In genomic region chr1:229803601-229804217, GRCh38 we compare ENCODE assay signal across 23 cellular contexts.
DNase-seq lines count a peak whose midpoint lies in the region; ATAC-seq, FAIRE-seq and TF ChIP-seq lines count a peak whose summit lies in the region.
"Had no signal": no experiment of that assay in that cellular context is flagged by ENCODE, and none has a peak within 500 bp of the region (broad histone marks: within the 10 kb centered on the region; RNA-seq: fewer than 3 reads in every experiment).

No MANE protein-coding gene starts in this region.

- no peak overlapping the region for H3K27ac Mint-ChIP-seq in activated CD4-positive, alpha-beta memory T cell treated with anti-CD3 and anti-CD28 coated beads for 36 hours
- H3K27ac Mint-ChIP-seq: activated naive CD4-positive, alpha-beta T cell treated with anti-CD3 and anti-CD28 coated beads for 36 hours; activated T-cell treated with anti-CD3 and anti-CD28 coated beads, Interleukin-2, amount 50 U/mL, for 24 hours; B cell had no signal

- H3K9ac ChIP-seq in PC-3 (ENCODE audit: low read length): no peak overlapping the region

- no peaks in the 10 kb centered on the region for H3K36me3 Mint-ChIP-seq in activated CD4-positive, alpha-beta memory T cell treated with anti-CD3 and anti-CD28 coated beads for 36 hours

- H3K4me3 Mint-ChIP-seq in activated CD4-positive, alpha-beta memory T cell treated with anti-CD3 and anti-CD28 coated beads for 36 hours: no peak overlapping the region
- H3K4me3 Mint-ChIP-seq: activated naive CD4-positive, alpha-beta T cell treated with anti-CD3 and anti-CD28 coated beads for 36 hours; activated T-cell treated with anti-CD3 and anti-CD28 coated beads, Interleukin-2, amount 50 U/mL, for 24 hours; B cell; stimulated activated naive CD8-positive, alpha-beta T cell treated with anti-CD3 and anti-CD28 coated beads, Interleukin-15, amount 100 ng/mL, for 72 hours had no signal

- no peaks in the 10 kb centered on the region for H3K9me2 ChIP-seq in PC-3 (replicated peaks; ENCODE audit: low read length)

- TF ChIP-seq CTCF in PC-3 (conservative IDR thresholded peaks at IDR 0.05; ENCODE audit: low read depth, low read length) (no peak), kidney epithelial cell (IDR thresholded peaks at IDR 0.05; ENCODE audit: insufficient read depth, low read length, poor library complexity, severe bottlenecking) (no peak)

- no peak overlapping the region for H2AFZ ChIP-seq in PC-3 (ENCODE audit: low read length)

- ATAC-seq in PC-3: no peak
- no peak for ATAC-seq in GM19395 (IDR thresholded peaks at IDR 0.05; ENCODE audit: unreplicated experiment)
- ATAC-seq: activated CD4-positive, CD25-positive, alpha-beta regulatory T cell treated with anti-CD3 and anti-CD28 coated beads, Interleukin-2, amount 50 U/mL, for 24 hours; HepG2; psoas muscle; stimulated activated naive CD8-positive, alpha-beta T cell treated with anti-CD3 and anti-CD28 coated beads, Interleukin-15, amount 100 ng/mL, for 72 hours had no signal

- intact Hi-C loops in PC-3 (cut with micrococcal nuclease): no loop called here
- intact Hi-C loops in activated CD4-positive, alpha-beta memory T cell treated with anti-CD3 and anti-CD28 coated beads for 36 hours (cut with micrococcal nuclease): no loop called here

- no peaks in the 10 kb centered on the region for H3F3A ChIP-seq in PC-3 (ENCODE audit: low read length, unreplicated experiment)

- H3K4me1 ChIP-seq in PC-3 (ENCODE audit: insufficient read depth, low read length) (no peaks in the 10 kb centered on the region; the same call in 1 of the 2 replicates), small intestine (ENCODE audit: control insufficient read depth in 2 of 2, insufficient read depth in 1 of 2, low read depth in 1 of 2, low read length in 1 of 2) (no peaks in the 10 kb centered on the region)
- H3K4me1 ChIP-seq: psoas muscle, vagina had no signal

- no peaks in the 10 kb centered on the region for H3K4me1 Mint-ChIP-seq in activated CD4-positive, alpha-beta memory T cell treated with anti-CD3 and anti-CD28 coated beads for 36 hours (ENCODE audit: low read depth)
- H3K4me1 Mint-ChIP-seq: B cell; stimulated activated naive CD8-positive, alpha-beta T cell treated with anti-CD3 and anti-CD28 coated beads, Interleukin-15, amount 100 ng/mL, for 72 hours had no signal

- DNase-seq in NCI-H146 (lab: John Stamatoyannopoulos, UW) (peak; percentile 40), NCI-H146 treated with DMSO at 0.1 percent for 48 hours (lab: John Stamatoyannopoulos, UW; ENCODE audit: unreplicated experiment) (no peak), PC-3 (peak; percentile 68), kidney epithelial cell (ENCODE audit: low read depth) (peak; percentile 18), small intestine (peak; percentile 36), COR-L47 (lab: John Stamatoyannopoulos, UW) (no peak)
- no peak for DNase-seq in activated CD4-positive, alpha-beta memory T cell treated with anti-CD3 and anti-CD28 coated beads for 36 hours
- DNase-seq: activated naive CD4-positive, alpha-beta T cell treated with anti-CD3 and anti-CD28 coated beads for 36 hours; activated T-cell treated with anti-CD3 and anti-CD28 coated beads, Interleukin-2, amount 50 U/mL, for 24 hours; central memory CD4-positive, alpha-beta T cell; foreskin melanocyte; NCI-H187; NCI-H446 treated with DMSO at 0.1 percent for 48 hours; psoas muscle; stimulated activated CD4-positive, alpha-beta T cell treated with anti-CD3 and anti-CD28 coated beads, Interleukin-4, amount 100 ng/mL, for 24 hours; stimulated activated naive CD8-positive, alpha-beta T cell treated with anti-CD3 and anti-CD28 coated beads, Interleukin-15, amount 100 ng/mL, for 72 hours; T1000 had no signal

- H3K9me3 Mint-ChIP-seq in activated CD4-positive, alpha-beta memory T cell treated with anti-CD3 and anti-CD28 coated beads for 36 hours: peaks cover 16% of the 10 kb centered on the region

- H3K27me3 ChIP-seq in PC-3 (ENCODE audit: low read length): peaks cover 24% of the 10 kb centered on the region
- H3K27me3 ChIP-seq in kidney epithelial cell (ENCODE audit: control insufficient read depth, insufficient read depth, low read length): no peaks in the 10 kb centered on the region
- H3K27me3 ChIP-seq in small intestine (ENCODE audit: control insufficient read depth in 2 of 2, insufficient read depth in 2 of 2, low read length in 2 of 2): peaks cover 0 to 2% of the 10 kb centered on the region in 2 donors
- H3K27me3 ChIP-seq: vagina had no signal

- H3K9me3 ChIP-seq in PC-3 (ENCODE audit: low read length) (peaks cover 16% of the 10 kb centered on the region), small intestine (ENCODE audit: control insufficient read depth, low read depth) (no peaks in the 10 kb centered on the region)

- CTCF ChIA-PET in PC-3 (lab: Charles Lee): interaction anchor here (0.7 kb wide), 1 partner anchor 87 kb away, joined by 3 read pairs; no protein-coding TSS in a partner anchor
- CTCF ChIA-PET in activated CD4-positive, alpha-beta memory T cell treated with anti-CD3 and anti-CD28 coated beads for 36 hours (lab: Charles Lee): no interaction called here

- 56 to 72% (median 57%) methylated on average over 4 of the region's 4 CpGs for WGBS in small intestine, 3 donors

- H3K4me2 ChIP-seq in PC-3 (ENCODE audit: low read length): no peak overlapping the region
- H3K4me2 ChIP-seq: smooth muscle cell had no signal

- peaks cover 8% of the 10 kb centered on the region for H3K27me3 Mint-ChIP-seq in activated CD4-positive, alpha-beta memory T cell treated with anti-CD3 and anti-CD28 coated beads for 36 hours
- H3K27me3 Mint-ChIP-seq: B cell had no signal

- no peaks in the 10 kb centered on the region for H4K20me1 ChIP-seq in PC-3 (ENCODE audit: low read length)

- no peak overlapping the region for H3K4me3 ChIP-seq in PC-3 (ENCODE audit: low read length)
- no peak overlapping the region for H3K4me3 ChIP-seq in kidney epithelial cell (ENCODE audit: low read depth, low read length)
- no peak overlapping the region for H3K4me3 ChIP-seq in small intestine (ENCODE audit: low read depth in 1 of 2, low read length in 2 of 2)
- H3K4me3 ChIP-seq: psoas muscle, smooth muscle cell, vagina had no signal

- H3K79me2 ChIP-seq in PC-3 (ENCODE audit: low read length): no peaks in the 10 kb centered on the region

- H3K27ac ChIP-seq in PC-3 (ENCODE audit: low read length) (no peak overlapping the region), small intestine (ENCODE audit: low read depth in 1 of 2, low read length in 1 of 2) (no peak overlapping the region)
- H3K27ac ChIP-seq: psoas muscle, vagina had no signal

- no TSS peak for BruUV-seq in PC-3 (replicated peaks; lab: Mats Ljungman, UMichigan)

- POLR2A ChIA-PET in PC-3 (lab: Charles Lee; ENCODE audit: unreplicated experiment): no interaction called here
- POLR2A ChIA-PET in activated CD4-positive, alpha-beta memory T cell treated with anti-CD3 and anti-CD28 coated beads for 36 hours (lab: Charles Lee): interaction anchor here (0.6 kb wide), 1 partner anchor 1729 kb away, joined by 3 read pairs; no protein-coding TSS in a partner anchor

- FAIRE-seq in small intestine (lab: Jason Lieb, UNC): no peak
- FAIRE-seq: HepG2 had no signal

- H3K36me3 ChIP-seq in PC-3 (ENCODE audit: low read depth, low read length) (no peaks in the 10 kb centered on the region), kidney epithelial cell (ENCODE audit: control insufficient read depth, insufficient read depth, low read length) (no peaks in the 10 kb centered on the region), small intestine (ENCODE audit: control insufficient read depth in 2 of 2, insufficient read depth in 2 of 2, low read length in 2 of 2) (no peaks in the 10 kb centered on the region)
- H3K36me3 ChIP-seq: vagina had no signal

Comparison
In these comparisons a context has a peak if more than half of its experiments do, and no peak if none do; other contexts are left out.
1. DNase-seq: peak in NCI-H146 (single experiment), PC-3 (single experiment), kidney epithelial cell (single experiment) and small intestine (single experiment); none in NCI-H146 treated with DMSO at 0.1 percent for 48 hours (single experiment), COR-L47 (single experiment) and activated CD4-positive, alpha-beta memory T cell treated with anti-CD3 and anti-CD28 coated beads for 36 hours (single experiment).